9 cellular contexts compared by ENCODE assay signal in the genomic region with DNA sequence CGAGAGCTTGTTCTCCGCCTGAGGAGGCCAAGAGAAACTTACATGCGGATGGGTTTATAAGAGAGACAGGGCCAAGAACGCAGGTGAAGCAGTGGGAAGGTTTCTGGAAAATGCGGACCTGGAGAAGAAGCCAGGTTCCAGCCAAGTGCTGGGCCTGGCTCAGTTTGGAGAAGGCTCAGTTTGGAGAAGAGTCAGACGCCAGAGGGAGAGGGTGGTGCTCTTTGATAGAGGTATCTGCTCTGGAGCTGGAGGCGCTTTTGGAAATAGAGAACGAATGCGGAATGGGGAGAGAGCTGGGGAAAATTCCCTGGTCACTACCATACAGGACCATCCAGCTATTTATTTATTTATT. TPM values are rescaled to one million over a fixed set of nuclear protein-coding genes. Genes with fewer than 3 reads are reported as not detected.
DNase-seq lines count a peak whose midpoint lies in the region; ATAC-seq and TF ChIP-seq lines count a peak whose summit lies in the region.
"Had no signal": no experiment of that assay in that cellular context is flagged by ENCODE, and none has a peak within 500 bp of the region (broad histone marks: within the 10 kb centered on the region; RNA-seq: fewer than 3 reads in every experiment).

No MANE protein-coding gene starts in this region.

- intact Hi-C loops in activated naive CD4-positive, alpha-beta T cell treated with anti-CD3 and anti-CD28 coated beads for 36 hours (cut with micrococcal nuclease): loop anchor here (1.0 kb wide), 2 partner anchors 10 to 16 kb away; partner anchors contain the start of genes GTPBP2 and MAD2L1BP

- 15% methylated on average over 9 of the region's 9 CpGs for WGBS in urinary bladder

- peaks cover 7% of the 10 kb centered on the region for H3K4me1 Mint-ChIP-seq in activated naive CD4-positive, alpha-beta T cell treated with anti-CD3 and anti-CD28 coated beads for 36 hours (ENCODE audit: low read depth)

- H3K36me3 ChIP-seq in mucosa of rectum (ENCODE audit: control insufficient read depth in 2 of 2, insufficient read depth in 2 of 2, low read length in 2 of 2) (peaks cover 9 to 16% of the 10 kb centered on the region in 2 donors), urinary bladder (ENCODE audit: insufficient read depth) (peaks cover under 1% of the 10 kb centered on the region)

- H3K9ac ChIP-seq in mucosa of rectum (ENCODE audit: low read depth in 1 of 2, low read length in 2 of 2): no peak overlapping the region

- ATAC-seq in GM21367 (IDR thresholded peaks at IDR 0.05; ENCODE audit: unreplicated experiment) (no peak), GM18870 (IDR thresholded peaks at IDR 0.05; ENCODE audit: unreplicated experiment) (no peak)

- no peak for DNase-seq in activated naive CD4-positive, alpha-beta T cell treated with anti-CD3 and anti-CD28 coated beads for 36 hours
- DNase-seq in activated naive CD4-positive, alpha-beta T cell treated with anti-CD3 and anti-CD28 coated beads, Interleukin-2, amount 50 U/mL, for 16 hours: no peak
- no peak for DNase-seq in coronary artery (ENCODE audit: low spot score)
- no peak for DNase-seq in NCI-H524 treated with DMSO at 0.1 percent for 48 hours (lab: John Stamatoyannopoulos, UW)
- DNase-seq: NCI-H1048 had no signal

- H3K4me1 ChIP-seq in mucosa of rectum (ENCODE audit: control insufficient read depth in 2 of 2, insufficient read depth in 2 of 2, low read length in 2 of 2): peaks cover 0 to 2% of the 10 kb centered on the region in 2 donors
- no peaks in the 10 kb centered on the region for H3K4me1 ChIP-seq in urinary bladder (ENCODE audit: insufficient read depth)

- no peaks in the 10 kb centered on the region for H3K27me3 Mint-ChIP-seq in activated naive CD4-positive, alpha-beta T cell treated with anti-CD3 and anti-CD28 coated beads for 36 hours (ENCODE audit: low read depth)

- CTCF ChIA-PET in activated naive CD4-positive, alpha-beta T cell treated with anti-CD3 and anti-CD28 coated beads for 36 hours (lab: Charles Lee): interaction anchor here (0.8 to 0.9 kb wide), 2 partner anchors 10 to 22 kb away, joined by 3 read pairs; partner anchors contain the start of gene MAD2L1BP

- TF ChIP-seq CTCF in coronary artery (IDR thresholded peaks at IDR 0.05): no peak

- peaks cover 5% of the 10 kb centered on the region for H3K36me3 Mint-ChIP-seq in activated naive CD4-positive, alpha-beta T cell treated with anti-CD3 and anti-CD28 coated beads for 36 hours (ENCODE audit: low read depth)

- H3K9me3 ChIP-seq in mucosa of rectum (ENCODE audit: control insufficient read depth in 2 of 2, low read length in 2 of 2): no peaks in the 10 kb centered on the region

- no peak overlapping the region for H3K27ac Mint-ChIP-seq in activated naive CD4-positive, alpha-beta T cell treated with anti-CD3 and anti-CD28 coated beads for 36 hours

- peak overlapping the region; percentile 75 for H3K4me3 Mint-ChIP-seq in activated naive CD4-positive, alpha-beta T cell treated with anti-CD3 and anti-CD28 coated beads for 36 hours

- H3K9me3 Mint-ChIP-seq in activated naive CD4-positive, alpha-beta T cell treated with anti-CD3 and anti-CD28 coated beads for 36 hours: no peaks in the 10 kb centered on the region

- H3K27me3 ChIP-seq in mucosa of rectum (ENCODE audit: control insufficient read depth in 2 of 2, insufficient read depth in 2 of 2, low read length in 2 of 2): no peaks in the 10 kb centered on the region

- H3K4me3 ChIP-seq in coronary artery: peak overlapping the region; percentile 78
- H3K4me3 ChIP-seq in mucosa of rectum (ENCODE audit: low read length in 2 of 2): peak overlapping the region; percentile 22 to 54
- H3K4me3 ChIP-seq in urinary bladder (ENCODE audit: low read depth, low read length): peak overlapping the region; percentile 37

- H3K27ac ChIP-seq in coronary artery (no peak overlapping the region), mucosa of rectum (ENCODE audit: low read depth in 2 of 2, low read length in 2 of 2) (no peak overlapping the region), urinary bladder (ENCODE audit: low read depth) (no peak overlapping the region)

RNA-seq across cellular contexts. Expression of gene RSPH9, which starts 0.8 kb away (rescaled TPM):
- total RNA-seq in activated naive CD4-positive, alpha-beta T cell treated with anti-CD3 and anti-CD28 coated beads for 36 hours: not detected
- total RNA-seq in urinary bladder: 1.0 TPM
- 0.60 TPM for polyA plus RNA-seq in urinary bladder

RNA-seq across cellular contexts. Expression of gene MAD2L1BP, which starts 9.9 kb away (rescaled TPM):
- total RNA-seq in activated naive CD4-positive, alpha-beta T cell treated with anti-CD3 and anti-CD28 coated beads for 36 hours: 10 to 100 TPM; 19.8 to 22.7 TPM
- total RNA-seq in urinary bladder: 16.8 TPM
- 25.3 TPM for polyA plus RNA-seq in urinary bladder

RNA-seq across cellular contexts. Expression of gene GTPBP2, which starts 16.5 kb away (rescaled TPM):
- total RNA-seq in activated naive CD4-positive, alpha-beta T cell treated with anti-CD3 and anti-CD28 coated beads for 36 hours: 10 to 100 TPM; 54.5 to 57.5 TPM
- total RNA-seq in urinary bladder: 36.3 TPM
- polyA plus RNA-seq in urinary bladder: 40.4 TPM

RNA-seq across cellular contexts. Expression of gene MRPS18A, which starts 42.0 kb away (rescaled TPM):
- 10 to 100 TPM; 47.8 to 50.2 TPM for total RNA-seq in activated naive CD4-positive, alpha-beta T cell treated with anti-CD3 and anti-CD28 coated beads for 36 hours
- total RNA-seq in urinary bladder: 33.3 TPM
- 55.8 TPM for polyA plus RNA-seq in urinary bladder
